13 cellular contexts compared by ENCODE assay signal in genomic region chr1:161096514-161096913, GRCh38. TPM values are rescaled to one million over a fixed set of nuclear protein-coding genes. Genes with fewer than 3 reads are reported as not detected.
DNase-seq lines count a peak whose midpoint lies in the region; ATAC-seq and TF ChIP-seq lines count a peak whose summit lies in the region.
"Had no signal": no experiment of that assay in that cellular context is flagged by ENCODE, and none has a peak within 500 bp of the region (broad histone marks: within the 10 kb centered on the region; RNA-seq: fewer than 3 reads in every experiment).

No MANE protein-coding gene starts in this region.

- BruUV-seq in MCF 10A (replicated peaks; lab: Mats Ljungman, UMichigan) (no TSS peak), OCI-LY7 (replicated peaks; lab: Mats Ljungman, UMichigan) (no TSS peak)

- no peaks in the 10 kb centered on the region for H3K27me3 Mint-ChIP-seq in activated naive CD4-positive, alpha-beta T cell treated with anti-CD3 and anti-CD28 coated beads, Interleukin-2, amount 50 U/mL, for 24 hours
- no peaks in the 10 kb centered on the region for H3K27me3 Mint-ChIP-seq in MCF 10A (ENCODE audit: insufficient read depth, unreplicated experiment)

- no peak for TF ChIP-seq POLR2A in upper lobe of left lung (IDR thresholded peaks at IDR 0.05)

- TF ChIP-seq EP300 in upper lobe of left lung (IDR thresholded peaks at IDR 0.05) = no peak

- no peaks in the 10 kb centered on the region for H3K9me3 ChIP-seq in right cardiac atrium (ENCODE audit: control insufficient read depth, low read length)
- no peaks in the 10 kb centered on the region for H3K9me3 ChIP-seq in upper lobe of left lung
- no peaks in the 10 kb centered on the region for H3K9me3 ChIP-seq in OCI-LY7 (ENCODE audit: low read length)
- H3K9me3 ChIP-seq: BLaER1 treated with 17β-estradiol and CSF1 and Interleukin-3, amounts not matched to agents 10 nM and 100 nM had no signal

- POLR2A ChIA-PET in MCF 10A (lab: Yijun Ruan, JAX) (interaction anchor here (0.6 to 6.7 kb wide), 27 partner anchors 8 to 583 kb away, joined by 3 to 91 read pairs (median 5); partner anchors contain the start of genes DEDD, F11R, NIT1 and PFDN2), OCI-LY7 (lab: Charles Lee) (no interaction called here)

- no peaks in the 10 kb centered on the region for H3K79me2 ChIP-seq in OCI-LY7 (ENCODE audit: insufficient read depth, low read depth, low read length)

- CTCF ChIA-PET in MCF 10A (lab: Yijun Ruan, JAX) (interaction anchor here (0.5 to 10.3 kb wide), 43 partner anchors 10 to 434 kb away, joined by 3 to 331 read pairs (median 7); partner anchors contain the start of genes ARHGAP30, F11R, ITLN2 and NECTIN4), OCI-LY7 (lab: Charles Lee; ENCODE audit: unreplicated experiment) (interaction anchor here (1.2 kb wide), 1 partner anchor 99 kb away, joined by 6 read pairs; no protein-coding TSS in a partner anchor)

- H3K4me1 Mint-ChIP-seq in activated naive CD4-positive, alpha-beta T cell treated with anti-CD3 and anti-CD28 coated beads, Interleukin-2, amount 50 U/mL, for 24 hours = peaks cover 63% of the 10 kb centered on the region
- peaks cover 49% of the 10 kb centered on the region for H3K4me1 Mint-ChIP-seq in MCF 10A (ENCODE audit: insufficient read depth, unreplicated experiment)

- H4K20me1 ChIP-seq in OCI-LY7 (ENCODE audit: insufficient read depth, low read length) = 0 out of 2 replicates have a peak, but pooled peaks cover 4% of the 10 kb centered on the region

- no peak for TF ChIP-seq CTCF in MCF 10A (IDR thresholded peaks at IDR 0.05; ENCODE audit: unreplicated experiment)
- no peak for TF ChIP-seq CTCF in upper lobe of left lung (IDR thresholded peaks at IDR 0.05)
- TF ChIP-seq CTCF in OCI-LY7 (conservative IDR thresholded peaks at IDR 0.05; ENCODE audit: low read length) = no peak

- H3K27me3 ChIP-seq in right cardiac atrium (ENCODE audit: control insufficient read depth, insufficient read depth) = no peaks in the 10 kb centered on the region
- H3K27me3 ChIP-seq in upper lobe of left lung = no peaks in the 10 kb centered on the region
- H3K27me3 ChIP-seq: BLaER1 treated with 17β-estradiol and CSF1 and Interleukin-3, amounts not matched to agents 10 nM and 100 nM had no signal

- no peaks in the 10 kb centered on the region for H3K9me2 ChIP-seq in OCI-LY7 (ENCODE audit: insufficient read depth, low read length)

- DNase-seq in activated naive CD4-positive, alpha-beta T cell treated with Interleukin-2 at 50 U/mL for 16 hours = no peak
- peak; percentile 91 for DNase-seq in MCF 10A (ENCODE audit: unreplicated experiment)
- DNase-seq in right cardiac atrium = peak; percentile 70 to 76 (median 74)
- no peak for DNase-seq in upper lobe of left lung
- DNase-seq in OCI-LY7 (ENCODE audit: low spot score) = no peak
- no peak for DNase-seq in 8988T
- DNase-seq: cortex of kidney, NCI-H187, SHP77 treated with DMSO at 0.1 percent for 48 hours had no signal

- peak overlapping the region; percentile 28 for H3K4me3 Mint-ChIP-seq in activated naive CD4-positive, alpha-beta T cell treated with anti-CD3 and anti-CD28 coated beads, Interleukin-2, amount 50 U/mL, for 24 hours
- no peak overlapping the region for H3K4me3 Mint-ChIP-seq in MCF 10A (ENCODE audit: unreplicated experiment)

- H3K4me2 ChIP-seq in OCI-LY7 (ENCODE audit: low read length) = no peak overlapping the region

- H3K27ac ChIP-seq in right cardiac atrium (ENCODE audit: low read length) = no peak overlapping the region
- H3K27ac ChIP-seq in upper lobe of left lung = peak overlapping the region in 3 of 4 donors; percentile 29 to 79 (median 38)
- H3K27ac ChIP-seq in OCI-LY7 (ENCODE audit: low read depth, low read length, poor library complexity, severe bottlenecking) = no peak overlapping the region

- H3K4me3 ChIP-seq in right cardiac atrium (ENCODE audit: low read length) (no peak overlapping the region), upper lobe of left lung (no peak overlapping the region), OCI-LY7 (ENCODE audit: low read depth, low read length, poor library complexity, severe bottlenecking) (no peak overlapping the region)
- H3K4me3 ChIP-seq: BLaER1 treated with 17β-estradiol and CSF1 and Interleukin-3, amounts not matched to agents 10 nM and 100 nM had no signal

- H3K36me3 Mint-ChIP-seq in activated naive CD4-positive, alpha-beta T cell treated with anti-CD3 and anti-CD28 coated beads, Interleukin-2, amount 50 U/mL, for 24 hours = peaks cover 2% of the 10 kb centered on the region
- H3K36me3 Mint-ChIP-seq in MCF 10A (ENCODE audit: insufficient read depth, unreplicated experiment) = peaks cover 36% of the 10 kb centered on the region

- 33% methylated on average over 1 of the region's 1 CpG for WGBS in right cardiac atrium
- 17 to 18% methylated on average over 1 of the region's 1 CpG for WGBS in upper lobe of left lung, 2 donors

- no peak overlapping the region for H2AFZ ChIP-seq in OCI-LY7 (ENCODE audit: low read length)

- peak; percentile 58 to 59 for ATAC-seq in right cardiac atrium
- peak in 1 of 2 donors; percentile 84 for ATAC-seq in upper lobe of left lung (ENCODE audit: low FRiP score in 2 of 2)
- ATAC-seq in HG03139 (IDR thresholded peaks at IDR 0.05; ENCODE audit: unreplicated experiment) = no peak

- H3K36me3 ChIP-seq in upper lobe of left lung = peaks cover 0 to 14% (median 6%) of the 10 kb centered on the region in 4 donors
- H3K36me3 ChIP-seq in OCI-LY7 (ENCODE audit: insufficient read depth, low read length) = peaks cover 23% of the 10 kb centered on the region

- intact Hi-C loops in MCF 10A (cut with micrococcal nuclease) (loop anchor here (2.0 to 5.0 kb wide), 3 partner anchors 259 to 416 kb away; no protein-coding TSS in a partner anchor), right cardiac atrium (cut with DNase I) (loop anchor here in 3 of 4 donors (5.0 to 10.0 kb wide), 4 partner anchors 49 to 262 kb away; partner anchors contain the start of gene USF1 (in 1 of the 3)), OCI-LY7 (cut with micrococcal nuclease; ENCODE audit: unreplicated experiment) (loop anchor here (2.0 to 10.0 kb wide), 2 partner anchors 52 to 262 kb away; partner anchors contain the start of gene USF1)

- H3K4me1 ChIP-seq in right cardiac atrium (ENCODE audit: control insufficient read depth, insufficient read depth, low read length) (peaks cover 5% of the 10 kb centered on the region), upper lobe of left lung (peaks cover 21 to 30% (median 26%) of the 10 kb centered on the region in 4 donors), OCI-LY7 (ENCODE audit: insufficient read depth, low read length, poor library complexity, severe bottlenecking) (peaks cover 29% of the 10 kb centered on the region)

- peak overlapping the region; percentile 60 for H3K27ac Mint-ChIP-seq in activated naive CD4-positive, alpha-beta T cell treated with anti-CD3 and anti-CD28 coated beads, Interleukin-2, amount 50 U/mL, for 24 hours
- peak overlapping the region; percentile 61 for H3K27ac Mint-ChIP-seq in MCF 10A (ENCODE audit: low read depth, unreplicated experiment)

- no peaks in the 10 kb centered on the region for H3K9me3 Mint-ChIP-seq in activated naive CD4-positive, alpha-beta T cell treated with anti-CD3 and anti-CD28 coated beads, Interleukin-2, amount 50 U/mL, for 24 hours
- H3K9me3 Mint-ChIP-seq in MCF 10A (ENCODE audit: unreplicated experiment) = no peaks in the 10 kb centered on the region

RNA-seq across cellular contexts. Expression of gene KLHDC9, which starts 1.6 kb away (rescaled TPM):
- total RNA-seq in MCF 10A (2022) = not detected in 2 replicates
- 1 to 10 TPM; 3.4 to 5.4 (median 4.4) TPM for total RNA-seq in right cardiac atrium
- polyA plus RNA-seq in right cardiac atrium = 5.1 TPM
- total RNA-seq in upper lobe of left lung = 10 to 100 TPM in 1 of 6 donors, 1 to 10 TPM in 4, not detected in 1; 6.5 to 12.3 (median 7.4) TPM
- total RNA-seq in OCI-LY7 (2014; rRNA removed; shearing (Covaris generic)) = 0.95 and 2.7 TPM in 2 replicates
- total RNA-seq in OCI-LY7 (2022) = 1.3 and 3.0 TPM in 2 replicates
- total RNA-seq: H4 had no signal

RNA-seq across cellular contexts. Expression of gene NECTIN4, which starts 7.2 kb away (rescaled TPM):
- total RNA-seq in MCF 10A (2022) (7.0 and 11.2 TPM in 2 replicates), right cardiac atrium (not detected), upper lobe of left lung (10 to 100 TPM in 4 of 6 donors, 1 to 10 TPM in 2; 5.2 to 19.9 (median 12.1) TPM), OCI-LY7 (2022) (not detected in 2 replicates)
- polyA plus RNA-seq in right cardiac atrium = 0.02 TPM
- not detected in 2 replicates for total RNA-seq in OCI-LY7 (2014; rRNA removed; shearing (Covaris generic))

RNA-seq across cellular contexts. Expression of gene PFDN2, which starts 21.3 kb away (rescaled TPM):
- total RNA-seq in MCF 10A (2022) = 514 and 683 TPM in 2 replicates
- total RNA-seq in right cardiac atrium = 10 to 100 TPM; 44.9 to 58.6 (median 51.5) TPM
- 151 TPM for polyA plus RNA-seq in right cardiac atrium
- 10 to 100 TPM; 17.8 to 55.9 (median 41.4) TPM for total RNA-seq in upper lobe of left lung
- 52.7 and 55.6 TPM in 2 replicates for total RNA-seq in OCI-LY7 (2014; rRNA removed; shearing (Covaris generic))
- 79.5 and 95.3 TPM in 2 replicates for total RNA-seq in OCI-LY7 (2022)

RNA-seq across cellular contexts. Expression of gene NIT1, which starts 21.4 kb away (rescaled TPM):
- total RNA-seq in MCF 10A (2022) = 73.4 and 75.4 TPM in 2 replicates
- total RNA-seq in right cardiac atrium = 10 to 100 TPM; 28.0 to 33.5 (median 30.4) TPM
- 29.7 TPM for polyA plus RNA-seq in right cardiac atrium
- 10 to 100 TPM; 21.2 to 62.9 (median 40.7) TPM for total RNA-seq in upper lobe of left lung
- total RNA-seq in OCI-LY7 (2014; rRNA removed; shearing (Covaris generic)) = 30.2 and 42.7 TPM in 2 replicates
- total RNA-seq in OCI-LY7 (2022) = 46.5 and 53.1 TPM in 2 replicates

RNA-seq across cellular contexts. Expression of gene ARHGAP30, which starts 26.8 kb away (rescaled TPM):
- total RNA-seq in MCF 10A (2022) = 0.34 and 0.58 TPM in 2 replicates
- total RNA-seq in right cardiac atrium = 1 to 10 TPM; 2.7 to 5.0 (median 4.7) TPM
- polyA plus RNA-seq in right cardiac atrium = 1.5 TPM
- total RNA-seq in upper lobe of left lung = 10 to 100 TPM; 26.8 to 69.9 (median 51.2) TPM
- total RNA-seq in OCI-LY7 (2014; rRNA removed; shearing (Covaris generic)) = 56.2 and 62.9 TPM in 2 replicates
- total RNA-seq in OCI-LY7 (2022) = 86.7 and 101 TPM in 2 replicates

Comparison
In these comparisons a context has a peak if more than half of its experiments do, and no peak if none do; other contexts are left out.
1. DNase-seq: peak in MCF 10A (single experiment) and right cardiac atrium (3 of 3); none in activated naive CD4-positive, alpha-beta T cell treated with Interleukin-2 at 50 U/mL for 16 hours (single experiment), upper lobe of left lung (0 of 2), OCI-LY7 (single experiment) and 8988T (single experiment).
2. H3K27ac ChIP-seq: peak in upper lobe of left lung (3 of 4); none in right cardiac atrium (single experiment) and OCI-LY7 (single experiment).